8 cellular contexts compared by ENCODE assay signal in genomic region chr6:43053545-43054205, GRCh38. TPM values are rescaled to one million over a fixed set of nuclear protein-coding genes. Genes with fewer than 3 reads are reported as not detected.
DNase-seq lines count a peak whose midpoint lies in the region; ATAC-seq, FAIRE-seq and TF ChIP-seq lines count a peak whose summit lies in the region.

Gene CUL7 (minus strand): TSS chr6:43053851. CDS start chr6:43052788, 1,063 bp downstream.

- in situ Hi-C loops in HepG2 (cut with HindIII; ENCODE audit: extremely low pct_ligation_motif_present, low pct_unique_long_range_greater_than_20kb) = no loop called here

- intact Hi-C loops in HepG2 (cut with micrococcal nuclease; ENCODE audit: unreplicated experiment) = loop anchor here (5.0 kb wide), 1 partner anchor 41 kb away; the partner anchor contains the start of genes KLHDC3 and MEA1

- TF ChIP-seq EP300 in HepG2 (IDR thresholded peaks at IDR 0.05; ENCODE audit: low read depth in 2 of 2, low read length in 2 of 2) (0 out of 4 replicates have a peak, but pooled peaks of 1 of the 2 experiments have one; percentile 2), HepG2 (CRISPR knock-in tag; IDR thresholded peaks at IDR 0.05; ENCODE audit: borderline replicate concordance) (peak; percentile 68)

- H3K79me2 ChIP-seq in HepG2 (ENCODE audit: insufficient read depth, low read length) = peaks cover 44% of the 10 kb centered on the region

- CTCF ChIA-PET in HepG2 (lab: Yijun Ruan, JAX; ENCODE audit: low intra/inter-chr PET ratio, low total read pairs) = interaction anchor here (1.2 kb wide), 1 partner anchor 117 kb away, joined by 3 read pairs; no protein-coding TSS in a partner anchor

- TF ChIP-seq CTCF in C4-2B (conservative IDR thresholded peaks at IDR 0.05) (no peak), HepG2 (CRISPR knock-in tag; IDR thresholded peaks at IDR 0.05) (no peak)

- no peaks in the 10 kb centered on the region; a peak in 1 of 5 replicates for H3K27me3 ChIP-seq in HepG2 (ENCODE audit: control insufficient read depth in 1 of 2, insufficient read depth in 2 of 2, low read length in 2 of 2)

- H3K27ac ChIP-seq in C4-2B (peak within 1 kb of the TSS; percentile 90), HepG2 (ENCODE audit: extremely low read length, insufficient read depth, low read length) (peak within 1 kb of the TSS; percentile 84)

- no peak within 1 kb of the TSS for H2AFZ ChIP-seq in HepG2 (ENCODE audit: low read length)

- WGBS in HepG2 (ENCODE audit: low lambda C conversion rate) = 4% methylated on average over 27 of the region's 45 CpGs

- no peaks in the 10 kb centered on the region for H4K20me1 ChIP-seq in HepG2 (ENCODE audit: insufficient read depth, low read length)

- peak; percentile 74 for TF ChIP-seq RAD21 in HepG2 (CRISPR knock-in tag; IDR thresholded peaks at IDR 0.05)

- H3K4me1 ChIP-seq in HepG2 (ENCODE audit: insufficient read depth, low read length) = peaks cover 49% of the 10 kb centered on the region

- TF ChIP-seq POLR2A in HepG2 (IDR thresholded peaks at IDR 0.05; ENCODE audit: insufficient read depth in 1 of 2, low read depth in 2 of 2, low read length in 2 of 2) = peak in 1 of 2 experiments; percentile 95; a peak in 2 of 4 replicates

- ATAC-seq in GM19372 (IDR thresholded peaks at IDR 0.05; ENCODE audit: low read depth, unreplicated experiment) = peak; percentile 87
- peak; percentile 57 for ATAC-seq in HG03565 (IDR thresholded peaks at IDR 0.05; ENCODE audit: unreplicated experiment)
- ATAC-seq in HepG2 = peak; percentile 95

- no TSS peak for BruUV-seq in HepG2 (replicated peaks; lab: Mats Ljungman, UMichigan)

- POLR2A ChIA-PET in HepG2 (lab: Yijun Ruan, JAX) = interaction anchor here (0.5 to 3.4 kb wide), 42 partner anchors 9 to 522 kb away, joined by 3 to 45 read pairs (median 5); partner anchors contain the start of genes BICRAL, CNPY3, CUL9 and GNMT

- no peaks in the 10 kb centered on the region for H3K9me3 ChIP-seq in HepG2 (ENCODE audit: low read length)

- peaks cover 12 to 44% of the 10 kb centered on the region in 2 experiments for H3K36me3 ChIP-seq in HepG2 (replicated peaks in 1 of 2; ENCODE audit: control insufficient read depth in 1 of 2, insufficient read depth in 2 of 2, low read length in 2 of 2)

- peak; percentile 92 for DNase-seq in NCI-H774 (lab: John Stamatoyannopoulos, UW)
- peak; percentile 76 to 87 for DNase-seq in activated CD4-positive, alpha-beta T cell treated with anti-CD3 and anti-CD28 coated beads, Interleukin-2, amount 50 U/mL, for 24 hours (ENCODE audit: low read depth in 1 of 2, low spot score in 1 of 2)
- DNase-seq in dermis blood vessel endothelial cell = peak; percentile 94
- DNase-seq in HepG2 (ENCODE audit: low spot score) = peak; percentile 91
- DNase-seq in stimulated activated CD4-positive, alpha-beta T cell treated with anti-CD3 and anti-CD28 coated beads, Interleukin-2, amount 100 ng/mL, for 48 hours = peak; percentile 87

- H3K9ac ChIP-seq in HepG2 (ENCODE audit: insufficient read depth, low read depth, low read length) = peak within 1 kb of the TSS; percentile 98

- peak within 1 kb of the TSS; percentile 75 to 96 (median 94) for H3K4me3 ChIP-seq in HepG2 (replicated peaks in 1 of 3; ENCODE audit: insufficient read depth in 1 of 3, low read depth in 2 of 3, low read length in 3 of 3)

- peak within 1 kb of the TSS; percentile 91 for H3K4me2 ChIP-seq in HepG2 (ENCODE audit: low read depth, low read length)

- peak; percentile 96 for FAIRE-seq in HepG2 (lab: Jason Lieb, UNC)

TF ChIP-seq in HepG2, 621 proteins besides CTCF, POLR2A, EP300 and RAD21 (continues in another document):
- TF ChIP-seq ZNF225 (CRISPR knock-in tag; IDR thresholded peaks at IDR 0.05) = peak; percentile 67; the same call in 1 of the 2 replicates
- TF ChIP-seq ADNP (CRISPR knock-in tag; IDR thresholded peaks at IDR 0.05) = no peak
- TF ChIP-seq SMAD3 (CRISPR knock-in tag; IDR thresholded peaks at IDR 0.05) = peak; percentile 86
- peak; percentile 45; the same call in 1 of the 2 replicates for TF ChIP-seq SSRP1 (CRISPR knock-in tag; IDR thresholded peaks at IDR 0.05)
- 0 out of 2 replicates have a peak, but pooled peaks have one; percentile 48 for TF ChIP-seq ZNF160 (CRISPR knock-in tag; IDR thresholded peaks at IDR 0.05)
- TF ChIP-seq HMG20A (CRISPR knock-in tag; IDR thresholded peaks at IDR 0.05; ENCODE audit: borderline replicate concordance) = peak; percentile 28; the same call in 1 of the 2 replicates
- 0 out of 2 replicates have a peak, but pooled peaks have one; percentile 22 for TF ChIP-seq ZNF780A (CRISPR knock-in tag; IDR thresholded peaks at IDR 0.05)
- peak; percentile 97 for TF ChIP-seq PHF8 (CRISPR knock-in tag; IDR thresholded peaks at IDR 0.05)
- no peak for TF ChIP-seq ZNF10 (CRISPR knock-in tag; IDR thresholded peaks at IDR 0.05; ENCODE audit: borderline replicate concordance, low read depth)
- no peak; the same call in 1 of the 2 replicates for TF ChIP-seq ESRRA (CRISPR knock-in tag; IDR thresholded peaks at IDR 0.05; ENCODE audit: low read depth)
- TF ChIP-seq RAD51 (IDR thresholded peaks at IDR 0.05; ENCODE audit: borderline replicate concordance) = no peak
- TF ChIP-seq AKNA (CRISPR knock-in tag; IDR thresholded peaks at IDR 0.05; ENCODE audit: borderline replicate concordance) = no peak
- peak; percentile 87; the same call in 1 of the 2 replicates for TF ChIP-seq ZNF446 (CRISPR knock-in tag; IDR thresholded peaks at IDR 0.05)
- TF ChIP-seq FLYWCH1 (CRISPR knock-in tag; IDR thresholded peaks at IDR 0.05) = peak; percentile 34; the same call in 1 of the 2 replicates
- peak; percentile 87 for TF ChIP-seq ZNF761 (CRISPR knock-in tag; conservative IDR thresholded peaks at IDR 0.05)

RNA-seq across cellular contexts. Expression of gene CUL7, which starts in this region (rescaled TPM):
- 38.9 and 39.5 TPM in 2 replicates for total RNA-seq in dermis blood vessel endothelial cell
- total RNA-seq in HepG2 (2016; rRNA removed; fragmentation: Illumina TruSeq; extraction: Trizol) = 30.7 and 32.0 TPM in 2 replicates
- 1.6 and 2.2 TPM in 2 replicates for total RNA-seq in HepG2 (2016; cell fraction: cytosol; rRNA removed; fragmentation: Illumina TruSeq; extraction: Trizol; ENCODE audit: low read depth)
- 27.3 and 31.2 TPM in 2 replicates for total RNA-seq in HepG2 (2016; cell fraction: insoluble cytoplasmic fraction; rRNA removed; fragmentation: Illumina TruSeq; extraction: Trizol)
- 5.8 and 6.7 TPM in 2 replicates for total RNA-seq in HepG2 (2016; cell fraction: membrane; rRNA removed; fragmentation: Illumina TruSeq; extraction: Trizol)
- total RNA-seq in HepG2 (2016; cell fraction: nucleus; rRNA removed; fragmentation: Illumina TruSeq; extraction: Trizol) = 34.6 and 35.9 TPM in 2 replicates
- 60.7 and 79.4 TPM in 2 replicates for polyA plus RNA-seq in HepG2 (2011; rRNA removed)
- polyA plus RNA-seq in HepG2 (2011; cell fraction: cytosol; rRNA removed) = 38.0 and 49.6 TPM in 2 replicates
- polyA plus RNA-seq in HepG2 (2011; cell fraction: nucleus; rRNA removed) = 221 and 265 TPM in 2 replicates
- polyA plus RNA-seq in HepG2 (2012) = 36.5 and 41.4 TPM in 2 replicates
- polyA plus RNA-seq in HepG2 (2016; cell fraction: cytosol; fragmentation: Illumina TruSeq; extraction: Trizol; ENCODE audit: low read depth) = 1.1 and 1.4 TPM in 2 replicates
- polyA plus RNA-seq in HepG2 (2016; cell fraction: insoluble cytoplasmic fraction; fragmentation: Illumina TruSeq; extraction: Trizol; ENCODE audit: low read depth) = 16.9 and 21.5 TPM in 2 replicates
- 2.2 and 2.7 TPM in 2 replicates for polyA plus RNA-seq in HepG2 (2016; cell fraction: membrane; fragmentation: Illumina TruSeq; extraction: Trizol; ENCODE audit: low read depth)
- polyA plus RNA-seq in HepG2 (2016; cell fraction: nucleus; fragmentation: Illumina TruSeq; extraction: Trizol; ENCODE audit: insufficient read depth, low read depth) = 63.7 and 70.4 TPM in 2 replicates
- 14.4 and 143 TPM in 2 replicates for polyA minus RNA-seq in HepG2 (2011; rRNA and poly(A)+ RNA removed; ENCODE audit: low replicate concordance)
- polyA minus RNA-seq in HepG2 (2011; cell fraction: cytosol; rRNA and poly(A)+ RNA removed) = 44.5 and 45.5 TPM in 2 replicates
- 65.0 and 67.0 TPM in 2 replicates for polyA minus RNA-seq in HepG2 (2011; cell fraction: nucleus; rRNA and poly(A)+ RNA removed)

Comparison
In these comparisons a context has a peak if more than half of its experiments do, and no peak if none do; other contexts are left out.
1. Peak in every context shown above with its lines: DNase-seq, ATAC-seq, H3K4me3 ChIP-seq and H3K27ac ChIP-seq.